ENCODE assay signal across 2 cellular contexts in genomic region chr1:219790834-219791615, GRCh38.
TF ChIP-seq lines count a peak whose summit lies in the region.

No MANE protein-coding gene starts in this region.

TF ChIP-seq in SK-N-SH, 30 proteins besides CTCF, POLR2A, EP300 and RAD21 (continued from another document):
- TF ChIP-seq SIN3A (IDR thresholded peaks at IDR 0.05; ENCODE audit: borderline replicate concordance, low read depth, low read length) (0 out of 2 replicates have a peak, but pooled peaks have one; percentile 3), FOXM1 (IDR thresholded peaks at IDR 0.05; ENCODE audit: low read depth) (0 out of 2 replicates have a peak, but pooled peaks have one; percentile 16), TCF12 (IDR thresholded peaks at IDR 0.05) (peak; percentile 48), ZBTB33 (IDR thresholded peaks at IDR 0.05; ENCODE audit: borderline replicate concordance, low read depth) (no peak), MEF2A (IDR thresholded peaks at IDR 0.05; ENCODE audit: borderline replicate concordance, low read depth) (peak; percentile 75; the same call in 1 of the 2 replicates), REST (IDR thresholded peaks at IDR 0.05; ENCODE audit: low read depth, low read length) (no peak), USF2 (IDR thresholded peaks at IDR 0.05; ENCODE audit: borderline replicate concordance, low read depth, low read length) (no peak)

TF ChIP-seq in HepG2, 621 proteins besides CTCF, POLR2A, EP300 and RAD21 (continued from another document):
- TF ChIP-seq ZBTB49 (CRISPR knock-in tag; IDR thresholded peaks at IDR 0.05; ENCODE audit: borderline replicate concordance) (no peak), HDAC1 (CRISPR knock-in tag; IDR thresholded peaks at IDR 0.05) (no peak), NR2F1 (CRISPR knock-in tag; IDR thresholded peaks at IDR 0.05) (no peak), ZNF333 (CRISPR knock-in tag; IDR thresholded peaks at IDR 0.05; ENCODE audit: borderline replicate concordance) (no peak), ZBTB33 (CRISPR knock-in tag; IDR thresholded peaks at IDR 0.05) (no peak), PATZ1 (CRISPR knock-in tag; IDR thresholded peaks at IDR 0.05) (no peak), ZNF710 (CRISPR knock-in tag; IDR thresholded peaks at IDR 0.05; ENCODE audit: borderline replicate concordance) (no peak), ERF (CRISPR knock-in tag; IDR thresholded peaks at IDR 0.05) (no peak)
